In the genomic region with DNA sequence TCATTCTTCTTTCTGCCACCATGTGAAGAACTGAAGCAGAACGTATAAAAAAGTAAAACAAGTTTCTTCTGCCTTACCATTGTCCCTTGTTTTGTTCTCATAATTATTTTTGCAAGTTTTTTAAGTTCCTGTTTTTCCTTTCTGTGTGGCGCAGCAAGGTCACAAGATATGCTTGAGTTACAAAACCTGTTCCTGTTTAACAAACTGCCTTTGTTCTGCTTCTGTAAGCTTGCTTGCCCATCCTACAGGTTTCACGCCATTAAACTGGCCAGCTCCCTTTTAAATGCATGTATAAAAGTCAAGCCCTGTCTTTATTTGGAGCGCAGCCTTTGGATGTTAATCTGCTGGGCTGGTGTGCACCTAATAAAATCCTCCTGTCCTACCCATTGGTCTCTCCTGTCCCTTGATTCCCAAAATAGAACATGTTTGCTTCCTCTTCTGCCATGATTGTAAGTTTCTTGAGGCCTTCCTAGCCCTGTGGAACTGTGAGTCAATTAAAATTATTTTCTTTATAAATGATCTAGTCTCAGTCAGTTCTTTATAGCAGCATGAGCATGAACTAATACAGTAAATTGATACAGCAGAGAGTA, we compare ENCODE assay signal across 15 cellular contexts.
"Had no signal": no experiment of that assay in that cellular context is flagged by ENCODE, and none has a peak within 500 bp of the region (broad histone marks: within the 10 kb centered on the region; RNA-seq: fewer than 3 reads in every experiment).

No MANE protein-coding gene starts in this region.

- H3K4me3 ChIP-seq: left lung, testis, upper lobe of right lung had no signal

- H3K27ac ChIP-seq: left lung, testis, upper lobe of right lung had no signal

- H3K4me1 ChIP-seq: left lung, testis, upper lobe of right lung had no signal

- H3K27me3 ChIP-seq: left lung, testis, upper lobe of right lung had no signal

- DNase-seq: activated CD4-positive, alpha-beta T cell treated with anti-CD3 and anti-CD28 coated beads, Interleukin-2, amount 10 ng/mL, durations not matched to agents 24 days and 14 days; activated CD8-positive, alpha-beta memory T cell treated with anti-CD3 and anti-CD28 coated beads for 24 hours; activated effector memory CD4-positive, alpha-beta T cell treated with anti-CD3 and anti-CD28 coated beads, Interleukin-2, amount 50 U/mL, for 16 hours; activated T-cell treated with anti-CD3 and anti-CD28 coated beads for 4 hours; amygdala; cortex of kidney; effector memory CD4-positive, alpha-beta T cell; left lung; stimulated activated CD4-positive, alpha-beta T cell treated with anti-CD3 and anti-CD28 coated beads, Interleukin-12 subunit alpha, Interleukin-12 subunit beta, amount 100 ng/mL, for 4 hours; stimulated activated naive CD8-positive, alpha-beta T cell treated with anti-CD3 and anti-CD28 coated beads, Interleukin-15, Interleukin-2, amounts not matched to agents 100 U/mL and 50 U/mL, for 24 hours; T1000; testis; upper lobe of right lung had no signal

- H3K9me3 ChIP-seq: testis, upper lobe of right lung had no signal

- H3K36me3 ChIP-seq: left lung, upper lobe of right lung had no signal

- ATAC-seq: left lung; natural killer cell treated with Interleukin-12 subunit alpha and Interleukin-12 subunit beta and Interleukin-15 and Interleukin-18, amount 100 ng/mL, for 72 hours; stimulated activated naive CD8-positive, alpha-beta T cell treated with anti-CD3 and anti-CD28 coated beads, Interleukin-15, Interleukin-2, amounts not matched to agents 100 U/mL and 50 U/mL, for 24 hours; upper lobe of right lung; WTC11 had no signal
